In the genomic region with DNA sequence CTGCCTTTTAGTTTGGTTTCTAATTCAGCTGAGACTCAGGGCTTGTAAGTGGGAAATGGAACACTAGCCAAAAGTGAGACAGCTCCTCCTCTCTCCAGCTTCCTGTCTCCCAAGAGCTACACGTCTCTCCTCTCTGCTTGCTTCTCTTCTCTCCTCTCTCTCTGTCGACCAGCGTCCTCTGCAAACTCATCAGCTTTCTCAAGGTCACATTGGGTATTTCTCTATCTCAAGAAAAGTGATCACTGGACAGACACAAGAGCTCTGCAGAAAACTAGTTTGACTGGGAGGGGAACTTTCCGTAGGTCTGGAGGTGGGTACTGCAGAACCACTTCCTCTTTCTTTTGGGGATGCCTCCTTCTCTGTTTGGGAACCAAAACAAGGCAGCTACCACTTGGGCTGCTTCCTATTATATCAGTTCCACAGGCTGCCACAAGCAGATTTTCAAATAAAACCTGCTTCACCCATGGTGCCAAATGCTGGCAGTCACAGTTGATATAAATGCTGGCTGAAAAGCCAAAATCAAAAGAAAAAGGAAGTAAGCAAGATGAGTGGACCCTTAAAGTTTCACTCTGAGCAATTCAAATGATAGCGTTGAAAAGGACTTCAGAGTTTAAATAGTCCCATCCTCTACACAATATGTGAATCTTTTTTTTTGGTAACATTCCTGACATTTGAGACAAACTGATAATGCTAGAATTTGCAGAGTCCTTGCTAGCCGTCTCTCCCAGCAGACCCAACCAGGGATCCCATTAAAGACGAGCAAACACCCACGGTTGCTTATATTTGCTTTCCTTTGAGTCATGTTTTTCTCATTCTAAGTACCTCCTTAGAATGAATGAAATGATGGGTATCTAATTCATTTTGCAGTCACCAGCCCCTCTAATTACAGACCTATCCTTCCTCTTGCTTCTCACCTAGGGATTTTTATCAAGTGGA, we compare ENCODE assay signal across 1 cellular context.
TF ChIP-seq lines count a peak whose summit lies in the region.

No MANE protein-coding gene starts in this region.

TF ChIP-seq in IMR-90, 13 proteins besides CTCF, POLR2A, EP300 and RAD21 (continued from another document):
- TF ChIP-seq, protein P1, sequence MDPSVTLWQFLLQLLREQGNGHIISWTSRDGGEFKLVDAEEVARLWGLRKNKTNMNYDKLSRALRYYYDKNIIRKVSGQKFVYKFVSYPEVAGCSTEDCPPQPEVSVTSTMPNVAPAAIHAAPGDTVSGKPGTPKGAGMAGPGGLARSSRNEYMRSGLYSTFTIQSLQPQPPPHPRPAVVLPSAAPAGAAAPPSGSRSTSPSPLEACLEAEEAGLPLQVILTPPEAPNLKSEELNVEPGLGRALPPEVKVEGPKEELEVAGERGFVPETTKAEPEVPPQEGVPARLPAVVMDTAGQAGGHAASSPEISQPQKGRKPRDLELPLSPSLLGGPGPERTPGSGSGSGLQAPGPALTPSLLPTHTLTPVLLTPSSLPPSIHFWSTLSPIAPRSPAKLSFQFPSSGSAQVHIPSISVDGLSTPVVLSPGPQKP (IDR thresholded peaks at IDR 0.05; ENCODE audit: borderline replicate concordance, low read depth, low read length) = no peak
- TF ChIP-seq NFE2L2 (IDR thresholded peaks at IDR 0.05; ENCODE audit: low read depth, low read length) (no peak), MAFK (IDR thresholded peaks at IDR 0.05; ENCODE audit: low read depth, low read length) (no peak), CHD1 (IDR thresholded peaks at IDR 0.05; ENCODE audit: low read depth, low read length) (no peak), BHLHE40 (IDR thresholded peaks at IDR 0.05; ENCODE audit: low read depth, low read length) (no peak), FOS (IDR thresholded peaks at IDR 0.05; ENCODE audit: low read depth, low read length) (no peak), MXI1 (IDR thresholded peaks at IDR 0.05; ENCODE audit: borderline replicate concordance, low read depth, low read length) (no peak), MAZ (IDR thresholded peaks at IDR 0.05; ENCODE audit: borderline replicate concordance, low read depth, low read length) (no peak), RCOR1 (IDR thresholded peaks at IDR 0.05; ENCODE audit: insufficient replicate concordance, low read length) (no peak)
- TF ChIP-seq, protein P2, sequence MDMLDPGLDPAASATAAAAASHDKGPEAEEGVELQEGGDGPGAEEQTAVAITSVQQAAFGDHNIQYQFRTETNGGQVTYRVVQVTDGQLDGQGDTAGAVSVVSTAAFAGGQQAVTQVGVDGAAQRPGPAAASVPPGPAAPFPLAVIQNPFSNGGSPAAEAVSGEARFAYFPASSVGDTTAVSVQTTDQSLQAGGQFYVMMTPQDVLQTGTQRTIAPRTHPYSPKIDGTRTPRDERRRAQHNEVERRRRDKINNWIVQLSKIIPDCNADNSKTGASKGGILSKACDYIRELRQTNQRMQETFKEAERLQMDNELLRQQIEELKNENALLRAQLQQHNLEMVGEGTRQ (IDR thresholded peaks at IDR 0.05; ENCODE audit: low read depth, low read length) = no peak
